19 cellular contexts compared by ENCODE assay signal in genomic region chr3:144754076-144754783, GRCh38.
"Had no signal": no experiment of that assay in that cellular context is flagged by ENCODE, and none has a peak within 500 bp of the region (broad histone marks: within the 10 kb centered on the region; RNA-seq: fewer than 3 reads in every experiment).

No MANE protein-coding gene starts in this region.

- ATAC-seq: effector memory CD8-positive, alpha-beta T cell; gastrocnemius medialis; heart right ventricle; naive thymus-derived CD4-positive, alpha-beta T cell had no signal

- DNase-seq: effector memory CD8-positive, alpha-beta T cell; gastrocnemius medialis; heart right ventricle; hypothalamus; kidney glomerular epithelial cell; mesendoderm; naive thymus-derived CD4-positive, alpha-beta T cell; ovary; sigmoid colon; small intestine; stimulated activated CD4-positive, alpha-beta T cell treated with anti-CD3 and anti-CD28 coated beads, Interleukin-12 subunit alpha, Interleukin-12 subunit beta, amount 100 ng/mL, for 4 hours; stimulated activated naive CD4-positive, alpha-beta T cell; stomach; substantia nigra; trophoblast cell had no signal

- H3K4me3 ChIP-seq: esophagus muscularis mucosa, gastrocnemius medialis, heart right ventricle, ovary, right atrium auricular region, sigmoid colon, stomach had no signal

- H3K27ac ChIP-seq: epithelial cell of prostate, esophagus muscularis mucosa, gastrocnemius medialis, heart right ventricle, neutrophil, ovary, right atrium auricular region, sigmoid colon, stomach had no signal

- H3K4me1 ChIP-seq: esophagus muscularis mucosa, gastrocnemius medialis, heart right ventricle, right atrium auricular region, sigmoid colon, stomach had no signal

- H3K36me3 ChIP-seq: esophagus muscularis mucosa, gastrocnemius medialis, heart right ventricle, neutrophil, ovary, right atrium auricular region, sigmoid colon, stomach had no signal

- H3K27me3 ChIP-seq: esophagus muscularis mucosa, gastrocnemius medialis, heart right ventricle, neutrophil, ovary, right atrium auricular region, sigmoid colon, stomach had no signal

- H3K9me3 ChIP-seq: gastrocnemius medialis, neutrophil, ovary, right atrium auricular region had no signal
